ENCODE assay signal across 8 cellular contexts in the genomic region with DNA sequence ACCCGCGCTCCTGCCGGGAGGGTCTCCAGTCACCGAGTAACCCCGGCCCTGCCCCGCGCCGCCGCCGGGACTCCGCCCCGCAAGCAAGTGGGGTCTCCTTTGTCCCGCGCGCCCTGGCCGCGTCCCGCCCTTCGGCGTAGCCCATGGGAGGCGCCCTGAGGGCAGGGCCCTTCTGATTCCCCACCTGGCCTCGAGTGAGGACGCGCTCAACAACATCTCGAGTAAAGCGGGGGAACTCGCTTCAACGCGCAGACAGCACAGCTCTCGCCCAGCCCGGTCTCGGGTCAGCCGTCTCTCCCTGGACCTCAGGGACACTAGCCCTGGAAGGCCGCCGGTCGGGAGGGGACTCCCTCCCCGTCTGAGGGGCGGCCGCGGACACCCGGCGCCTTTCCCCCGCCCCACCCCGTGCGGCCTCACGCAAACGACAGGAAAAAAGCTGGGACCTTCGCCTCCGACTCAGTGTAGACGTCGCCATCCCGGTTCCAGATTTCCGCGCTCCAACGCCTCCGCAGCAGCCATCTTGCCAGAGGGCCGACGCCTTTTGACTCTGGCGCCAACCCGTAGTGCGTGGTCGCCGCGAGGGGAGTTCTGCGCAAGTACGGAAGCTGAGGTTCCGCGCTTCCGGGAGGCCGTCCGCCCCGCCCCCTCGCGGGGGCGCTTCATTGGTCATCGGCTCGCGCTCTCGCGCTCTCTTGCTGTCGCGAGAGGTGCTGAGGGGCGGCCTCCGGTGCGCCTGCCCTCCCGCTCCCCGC. TPM values are rescaled to one million over a fixed set of nuclear protein-coding genes. Genes with fewer than 3 reads are reported as not detected.
DNase-seq lines count a peak whose midpoint lies in the region; ATAC-seq and TF ChIP-seq lines count a peak whose summit lies in the region.

No MANE protein-coding gene starts in this region.

- peak overlapping the region; percentile 92 to 100 (median 98) for H3K27ac Mint-ChIP-seq in naive thymus-derived CD8-positive, alpha-beta T cell
- H3K27ac Mint-ChIP-seq in stimulated activated memory B cell treated with anti-CD40 and anti-IgM and Interleukin-4, amounts not matched to agents 10 μg/mL and 1 μg/mL and 100 μg/mL, for 72 hours = no peak overlapping the region

- peak overlapping the region; percentile 96 to 98 (median 96) for H3K4me3 ChIP-seq in fibroblast of lung (replicated peaks in 1 of 4; ENCODE audit: control extremely low read depth in 1 of 4, insufficient read depth in 1 of 4, low read depth in 3 of 4, low read length in 4 of 4)

- peaks cover 4% of the 10 kb centered on the region for H3K36me3 ChIP-seq in fibroblast of lung (ENCODE audit: control insufficient read depth, insufficient read depth, low read length)

- H2AFZ ChIP-seq in fibroblast of lung (ENCODE audit: low read length) = peak overlapping the region; percentile 40

- H3K9me3 Mint-ChIP-seq in naive thymus-derived CD8-positive, alpha-beta T cell = no peaks in the 10 kb centered on the region
- H3K9me3 Mint-ChIP-seq in stimulated activated memory B cell treated with anti-CD40 and anti-IgM and Interleukin-4, amounts not matched to agents 10 μg/mL and 1 μg/mL and 100 μg/mL, for 72 hours = no peaks in the 10 kb centered on the region

- no peaks in the 10 kb centered on the region for H3K9me3 ChIP-seq in fibroblast of lung (ENCODE audit: control insufficient read depth, insufficient read depth, low read depth, low read length)

- H3K4me2 ChIP-seq in fibroblast of lung (ENCODE audit: extremely low read depth, insufficient read depth, low read length) = peak overlapping the region; percentile 67

- no peak for TF ChIP-seq CTCF in fibroblast of lung (conservative IDR thresholded peaks at IDR 0.05 in 1 of 2, IDR thresholded peaks at IDR 0.05 in 1 of 2; ENCODE audit: low read depth in 1 of 2, low read length in 2 of 2)

- peaks cover 4% of the 10 kb centered on the region for H3K4me1 ChIP-seq in fibroblast of lung (ENCODE audit: control insufficient read depth, extremely low read depth, insufficient read depth, low read length)

- ATAC-seq in naive thymus-derived CD8-positive, alpha-beta T cell = peak; percentile 85 to 90
- ATAC-seq in stimulated activated memory B cell treated with anti-CD40 and anti-IgM and Interleukin-4, amounts not matched to agents 10 μg/mL and 1 μg/mL and 100 μg/mL, for 72 hours = peak; percentile 95

- no peaks in the 10 kb centered on the region for H3K27me3 ChIP-seq in fibroblast of lung (ENCODE audit: control insufficient read depth, insufficient read depth, low read length)

- H3K36me3 Mint-ChIP-seq in naive thymus-derived CD8-positive, alpha-beta T cell = peaks cover 0 to 33% (median 0%) of the 10 kb centered on the region in 3 donors
- H3K36me3 Mint-ChIP-seq in stimulated activated memory B cell treated with anti-CD40 and anti-IgM and Interleukin-4, amounts not matched to agents 10 μg/mL and 1 μg/mL and 100 μg/mL, for 72 hours = peaks cover 20% of the 10 kb centered on the region

- H3K27ac ChIP-seq in fibroblast of lung (ENCODE audit: insufficient read depth, low read length) = peak overlapping the region; percentile 98

- H4K20me1 ChIP-seq in fibroblast of lung (ENCODE audit: control insufficient read depth, extremely low read depth, insufficient read depth, low read length) = no peaks in the 10 kb centered on the region

- H3K9ac ChIP-seq in fibroblast of lung (ENCODE audit: insufficient read depth, low read length) = peak overlapping the region; percentile 93

- peak overlapping the region in 5 of 10 donors; percentile 93 to 100 (median 98) for H3K4me3 Mint-ChIP-seq in naive thymus-derived CD8-positive, alpha-beta T cell
- peak overlapping the region; percentile 87 for H3K4me3 Mint-ChIP-seq in stimulated activated memory B cell treated with anti-CD40 and anti-IgM and Interleukin-4, amounts not matched to agents 10 μg/mL and 1 μg/mL and 100 μg/mL, for 72 hours

- no peaks in the 10 kb centered on the region for H3K27me3 Mint-ChIP-seq in naive thymus-derived CD8-positive, alpha-beta T cell
- no peaks in the 10 kb centered on the region for H3K27me3 Mint-ChIP-seq in stimulated activated memory B cell treated with anti-CD40 and anti-IgM and Interleukin-4, amounts not matched to agents 10 μg/mL and 1 μg/mL and 100 μg/mL, for 72 hours

- peaks cover 91% of the 10 kb centered on the region for H3K79me2 ChIP-seq in fibroblast of lung (ENCODE audit: control insufficient read depth, insufficient read depth, low read length)

- DNase-seq in Daoy (ENCODE audit: low read depth) (peak; percentile 96), GOT3 (lab: John Stamatoyannopoulos, UW) (peak; percentile 89), LHCN-M2 (ENCODE audit: low read depth) (peak; percentile 92), RKO (ENCODE audit: low spot score) (peak; percentile 98), fibroblast of lung (ENCODE audit: low read depth in 2 of 2) (peak; percentile 95 to 96)
- peak; percentile 93 to 97 for DNase-seq in activated T-helper 1 cell treated with anti-CD3 and anti-CD28 coated beads, Interleukin-2, amount 50 U/mL, for 16 hours (ENCODE audit: low read depth in 1 of 2, low spot score in 1 of 2)
- DNase-seq in naive thymus-derived CD8-positive, alpha-beta T cell = peak; percentile 95 to 98 (median 96)

- peaks cover 21 to 52% (median 41%) of the 10 kb centered on the region in 4 donors for H3K4me1 Mint-ChIP-seq in naive thymus-derived CD8-positive, alpha-beta T cell
- H3K4me1 Mint-ChIP-seq in stimulated activated memory B cell treated with anti-CD40 and anti-IgM and Interleukin-4, amounts not matched to agents 10 μg/mL and 1 μg/mL and 100 μg/mL, for 72 hours = peaks cover 37% of the 10 kb centered on the region

- POLR2A ChIA-PET in naive thymus-derived CD8-positive, alpha-beta T cell (lab: Charles Lee) = interaction anchor here (0.8 to 6.2 kb wide), 19 partner anchors 9 to 164 kb away, joined by 3 to 111 read pairs (median 5); a partner anchor contains a TSS

RNA-seq across cellular contexts. Expression of a gene that starts 0.4 kb away (rescaled TPM):
- 23.1 and 25.3 TPM in 2 replicates for total RNA-seq in Daoy (2014; rRNA removed; shearing (Covaris generic))
- total RNA-seq in LHCN-M2 (2014; rRNA removed) (20.3 and 23.5 TPM in 2 replicates), fibroblast of lung (33.9 and 38.8 TPM in 2 replicates)
- 17.8 TPM for polyA plus RNA-seq in LHCN-M2 (2012)
- 23.0 and 25.5 TPM in 2 replicates for polyA plus RNA-seq in fibroblast of lung
- polyA plus RNA-seq in fibroblast of lung (2012) = 19.7 and 21.3 TPM in 2 replicates
- 20.3 and 26.3 TPM in 2 replicates for polyA minus RNA-seq in fibroblast of lung (ENCODE audit: low replicate concordance)
- total RNA-seq in naive thymus-derived CD8-positive, alpha-beta T cell = 10 to 100 TPM; 57.7 to 61.2 TPM
- 10 to 100 TPM; 20.2 to 24.4 (median 21.1) TPM for polyA plus RNA-seq in naive thymus-derived CD8-positive, alpha-beta T cell

RNA-seq across cellular contexts. Expression of a gene that starts 11.2 kb away (rescaled TPM):
- 20.6 and 21.4 TPM in 2 replicates for total RNA-seq in Daoy (2014; rRNA removed; shearing (Covaris generic))
- total RNA-seq in LHCN-M2 (2014; rRNA removed) = 29.0 and 33.1 TPM in 2 replicates
- 13.9 TPM for polyA plus RNA-seq in LHCN-M2 (2012)
- total RNA-seq in fibroblast of lung = 27.7 and 33.2 TPM in 2 replicates
- 25.9 and 28.8 TPM in 2 replicates for polyA plus RNA-seq in fibroblast of lung
- polyA plus RNA-seq in fibroblast of lung (2012) = 23.1 and 23.5 TPM in 2 replicates
- 24.0 and 26.3 TPM in 2 replicates for polyA minus RNA-seq in fibroblast of lung (ENCODE audit: low replicate concordance)
- 100 to 1,000 TPM; 125 to 132 TPM for total RNA-seq in naive thymus-derived CD8-positive, alpha-beta T cell
- polyA plus RNA-seq in naive thymus-derived CD8-positive, alpha-beta T cell = 10 to 100 TPM; 26.8 to 45.8 (median 39.7) TPM

RNA-seq across cellular contexts. Expression of a gene that starts 15.0 kb away (rescaled TPM):
- 0.33 and 0.91 TPM in 2 replicates for total RNA-seq in Daoy (2014; rRNA removed; shearing (Covaris generic))
- total RNA-seq in LHCN-M2 (2014; rRNA removed) (not detected in 2 replicates), fibroblast of lung (3.3 and 6.4 TPM in 2 replicates)
- not detected for polyA plus RNA-seq in LHCN-M2 (2012)
- polyA plus RNA-seq in fibroblast of lung = 3.4 and 6.8 TPM in 2 replicates
- 6.3 and 9.8 TPM in 2 replicates for polyA plus RNA-seq in fibroblast of lung (2012)
- 4.1 and 7.8 TPM in 2 replicates for polyA minus RNA-seq in fibroblast of lung (ENCODE audit: low replicate concordance)
- total RNA-seq in naive thymus-derived CD8-positive, alpha-beta T cell = 10 to 100 TPM; 11.3 TPM
- polyA plus RNA-seq in naive thymus-derived CD8-positive, alpha-beta T cell = 1 to 10 TPM; 1.2 to 2.0 (median 1.5) TPM

Comparison
In these comparisons a context has a peak if more than half of its experiments do, and no peak if none do; other contexts are left out.
1. Peak in every context shown above with its lines: DNase-seq, ATAC-seq, H3K4me3 ChIP-seq and H3K27ac ChIP-seq.